Comparison of ENCODE assay signal across 12 cellular contexts in the genomic region with DNA sequence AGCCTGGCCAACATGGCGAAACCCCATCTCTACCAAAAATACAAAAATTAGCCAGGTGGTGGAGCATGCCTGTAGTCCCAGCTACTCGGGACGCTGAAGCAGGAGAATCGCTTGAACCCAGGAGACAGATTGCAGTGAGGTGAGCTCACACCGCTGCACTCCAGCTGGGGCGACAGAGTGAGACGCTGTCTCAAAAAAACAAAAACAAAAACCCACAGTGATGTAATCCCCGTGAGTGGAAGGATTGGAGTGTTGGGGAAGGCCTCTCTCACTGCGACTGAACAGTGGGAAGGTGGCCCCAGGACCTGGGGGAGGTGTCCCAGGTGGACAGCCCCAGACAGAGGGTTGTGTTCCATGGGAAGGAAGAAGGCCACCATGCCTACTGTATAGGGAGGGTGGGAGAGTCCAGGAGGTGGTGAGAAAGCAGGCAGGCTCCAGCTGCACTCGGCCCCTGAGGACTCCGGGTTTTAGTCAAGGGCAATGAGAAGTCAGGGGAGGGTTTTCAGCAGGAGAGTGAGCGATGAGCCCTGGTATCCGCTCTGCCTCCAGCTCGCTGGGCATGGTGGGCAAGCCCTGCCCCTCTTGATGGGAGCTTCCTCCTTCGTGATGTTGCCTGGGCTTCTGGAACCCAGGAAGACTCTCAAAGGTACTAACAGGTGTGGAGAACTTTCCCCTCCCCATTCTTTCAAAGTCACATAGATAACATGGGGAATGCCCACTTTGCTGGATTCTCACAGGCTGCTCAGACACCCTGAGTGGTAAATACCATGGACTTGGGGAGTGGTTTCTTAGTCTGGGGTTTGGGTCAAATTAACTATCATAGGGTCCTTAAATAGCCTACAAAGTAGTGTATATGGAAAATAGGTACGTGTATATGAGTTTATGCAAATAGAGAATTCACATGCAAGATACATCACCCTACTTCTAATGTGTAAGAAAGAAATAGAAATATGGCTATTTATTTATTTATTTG.
DNase-seq lines count a peak whose midpoint lies in the region; ATAC-seq and TF ChIP-seq lines count a peak whose summit lies in the region.
"Had no signal": no experiment of that assay in that cellular context is flagged by ENCODE, and none has a peak within 500 bp of the region (broad histone marks: within the 10 kb centered on the region; RNA-seq: fewer than 3 reads in every experiment).

No MANE protein-coding gene starts in this region.

- 0 out of 2 replicates have a peak, but pooled peaks have one; percentile 25 for TF ChIP-seq POLR2A in Raji (IDR thresholded peaks at IDR 0.05; ENCODE audit: insufficient read depth, low read depth, low read length)
- TF ChIP-seq POLR2A in adrenal gland (IDR thresholded peaks at IDR 0.05) = no peak

- H3F3A ChIP-seq in neural progenitor cell (ENCODE audit: low read depth) (no peaks in the 10 kb centered on the region), SK-N-SH (replicated peaks; ENCODE audit: insufficient read depth) (no peaks in the 10 kb centered on the region)

- H3K9me3 ChIP-seq in neural progenitor cell (ENCODE audit: low read depth) = no peaks in the 10 kb centered on the region
- H3K9me3 ChIP-seq in adrenal gland (replicated peaks in 1 of 3) = no peaks in the 10 kb centered on the region
- no peaks in the 10 kb centered on the region for H3K9me3 ChIP-seq in SK-N-SH
- H3K9me3 ChIP-seq: right lobe of liver, upper lobe of right lung had no signal

- DNase-seq in DMS 273 treated with DMSO at 0.1 percent for 48 hours (lab: John Stamatoyannopoulos, UW) (peak; percentile 31), neural progenitor cell (ENCODE audit: low spot score) (no peak), adrenal gland (no peak), SK-N-SH (no peak)
- DNase-seq: activated B cell treated with CpG ODN at 0.5 μM for 24 hours; activated T-cell treated with anti-CD3 and anti-CD28 coated beads, Interleukin-2, amount 50 U/mL, for 24 hours had no signal

- H3K27me3 ChIP-seq in neural progenitor cell = no peaks in the 10 kb centered on the region
- H3K27me3 ChIP-seq in adrenal gland = no peaks in the 10 kb centered on the region
- H3K27me3 ChIP-seq in SK-N-SH (ENCODE audit: insufficient read depth) = no peaks in the 10 kb centered on the region
- H3K27me3 ChIP-seq: right lobe of liver, upper lobe of right lung had no signal

- H2AFZ ChIP-seq in neural progenitor cell (replicated peaks) (no peak overlapping the region), SK-N-SH (ENCODE audit: low read depth) (no peak overlapping the region)

- TF ChIP-seq EP300 in SK-N-SH (IDR thresholded peaks at IDR 0.05; ENCODE audit: borderline replicate concordance in 1 of 2, low read depth in 1 of 2, low read length in 1 of 2) = no peak

- H3K27ac ChIP-seq in neural progenitor cell (no peak overlapping the region), adrenal gland (peak overlapping the region in 1 of 5 donors; percentile 72), SK-N-SH (ENCODE audit: low read depth in 2 of 2, low read length in 1 of 2) (no peak overlapping the region; a peak in 1 of 4 replicates)

- WGBS in adrenal gland, 4 donors = 89 to 95% (median 91%) methylated on average over 13 to 16 of the region's 16 CpGs
- WGBS in SK-N-SH (ENCODE audit: low lambda C conversion rate) = 96% methylated on average over 16 of the region's 16 CpGs

- H3K4me2 ChIP-seq in neural progenitor cell (no peak overlapping the region), SK-N-SH (no peak overlapping the region)

- peak overlapping the region; percentile 42 for H3K27ac Mint-ChIP-seq in neural progenitor cell
- H3K27ac Mint-ChIP-seq: activated B cell treated with CpG ODN at 0.5 μM for 24 hours; activated T-cell treated with anti-CD3 and anti-CD28 coated beads, Interleukin-2, amount 50 U/mL, for 24 hours had no signal

- no peak overlapping the region for H3K4me3 ChIP-seq in neural progenitor cell
- no peak overlapping the region for H3K4me3 ChIP-seq in adrenal gland
- H3K4me3 ChIP-seq in SK-N-SH (ENCODE audit: low read depth in 2 of 2, low read length in 1 of 2) = no peak overlapping the region
- H3K4me3 ChIP-seq: right lobe of liver, upper lobe of right lung had no signal

- CTCF ChIA-PET in SK-N-SH (lab: Yijun Ruan, JAX) = interaction anchor here (0.6 to 1.3 kb wide), 4 partner anchors 13 to 168 kb away, joined by 3 to 7 read pairs (median 4); no protein-coding TSS in a partner anchor

- ATAC-seq in GM21619 (IDR thresholded peaks at IDR 0.05; ENCODE audit: unreplicated experiment) (peak; percentile 19), HG02884 (IDR thresholded peaks at IDR 0.05; ENCODE audit: unreplicated experiment) (no peak), GM19351 (IDR thresholded peaks at IDR 0.05; ENCODE audit: unreplicated experiment) (no peak)

- H3K4me1 Mint-ChIP-seq in neural progenitor cell = peaks cover 36% of the 10 kb centered on the region

- H3K9ac ChIP-seq in neural progenitor cell (no peak overlapping the region), SK-N-SH (no peak overlapping the region)

- H3K36me3 Mint-ChIP-seq in neural progenitor cell = no peaks in the 10 kb centered on the region

- no peak overlapping the region for H3K4me3 Mint-ChIP-seq in neural progenitor cell
- H3K4me3 Mint-ChIP-seq: activated B cell treated with CpG ODN at 0.5 μM for 24 hours; activated T-cell treated with anti-CD3 and anti-CD28 coated beads, Interleukin-2, amount 50 U/mL, for 24 hours had no signal

- TF ChIP-seq CTCF in neural progenitor cell (IDR thresholded peaks at IDR 0.05) (no peak), adrenal gland (IDR thresholded peaks at IDR 0.05) (no peak), SK-N-SH (IDR thresholded peaks at IDR 0.05) (no peak)

- peaks cover 5% of the 10 kb centered on the region for H3K27me3 Mint-ChIP-seq in neural progenitor cell (ENCODE audit: insufficient read depth, low read depth)
- H3K27me3 Mint-ChIP-seq: activated B cell treated with CpG ODN at 0.5 μM for 24 hours; activated T-cell treated with anti-CD3 and anti-CD28 coated beads, Interleukin-2, amount 50 U/mL, for 24 hours had no signal

- H4K20me1 ChIP-seq in neural progenitor cell (ENCODE audit: low read depth) = no peaks in the 10 kb centered on the region
- H4K20me1 ChIP-seq in SK-N-SH (ENCODE audit: insufficient read depth) = no peaks in the 10 kb centered on the region

- peaks cover 6% of the 10 kb centered on the region for H3K4me1 ChIP-seq in neural progenitor cell
- peaks cover 9 to 26% of the 10 kb centered on the region in 2 donors for H3K4me1 ChIP-seq in adrenal gland (replicated peaks in 1 of 2)
- peaks cover 13% of the 10 kb centered on the region in 2 experiments; a peak in 2 of 4 replicates for H3K4me1 ChIP-seq in SK-N-SH (ENCODE audit: control insufficient read depth in 1 of 2, insufficient read depth in 2 of 2, low read depth in 1 of 2, low read length in 1 of 2)

- H3K36me3 ChIP-seq in neural progenitor cell (no peaks in the 10 kb centered on the region), adrenal gland (replicated peaks in 1 of 2) (no peaks in the 10 kb centered on the region), SK-N-SH (replicated peaks in 1 of 2; ENCODE audit: control insufficient read depth in 1 of 2, insufficient read depth in 2 of 2, low read length in 1 of 2) (no peaks in the 10 kb centered on the region)
- H3K36me3 ChIP-seq: right lobe of liver, upper lobe of right lung had no signal

- no peaks in the 10 kb centered on the region for H3K9me2 ChIP-seq in SK-N-SH

- POLR2A ChIA-PET in SK-N-SH (lab: Yijun Ruan, JAX) = no interaction called here

- no peaks in the 10 kb centered on the region for H3K9me3 Mint-ChIP-seq in neural progenitor cell
- H3K9me3 Mint-ChIP-seq: activated B cell treated with CpG ODN at 0.5 μM for 24 hours; activated T-cell treated with anti-CD3 and anti-CD28 coated beads, Interleukin-2, amount 50 U/mL, for 24 hours had no signal

- intact Hi-C loops in adrenal gland (cut with DNase I) = no loop called here

- TF ChIP-seq RAD21 in SK-N-SH (IDR thresholded peaks at IDR 0.05; ENCODE audit: low read length) = no peak

- H3K79me2 ChIP-seq in neural progenitor cell (ENCODE audit: low read depth) (no peaks in the 10 kb centered on the region), SK-N-SH (ENCODE audit: insufficient read depth) (no peaks in the 10 kb centered on the region)

TF ChIP-seq in SK-N-SH, 30 proteins besides CTCF, POLR2A, EP300 and RAD21:
- TF ChIP-seq, protein P1, sequence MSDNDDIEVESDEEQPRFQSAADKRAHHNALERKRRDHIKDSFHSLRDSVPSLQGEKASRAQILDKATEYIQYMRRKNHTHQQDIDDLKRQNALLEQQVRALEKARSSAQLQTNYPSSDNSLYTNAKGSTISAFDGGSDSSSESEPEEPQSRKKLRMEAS (IDR thresholded peaks at IDR 0.05; ENCODE audit: low read depth) = no peak
- TF ChIP-seq POLR2AphosphoS5 (IDR thresholded peaks at IDR 0.05; ENCODE audit: low read depth, low read length) = no peak
